15 cellular contexts compared by ENCODE assay signal in the genomic region with DNA sequence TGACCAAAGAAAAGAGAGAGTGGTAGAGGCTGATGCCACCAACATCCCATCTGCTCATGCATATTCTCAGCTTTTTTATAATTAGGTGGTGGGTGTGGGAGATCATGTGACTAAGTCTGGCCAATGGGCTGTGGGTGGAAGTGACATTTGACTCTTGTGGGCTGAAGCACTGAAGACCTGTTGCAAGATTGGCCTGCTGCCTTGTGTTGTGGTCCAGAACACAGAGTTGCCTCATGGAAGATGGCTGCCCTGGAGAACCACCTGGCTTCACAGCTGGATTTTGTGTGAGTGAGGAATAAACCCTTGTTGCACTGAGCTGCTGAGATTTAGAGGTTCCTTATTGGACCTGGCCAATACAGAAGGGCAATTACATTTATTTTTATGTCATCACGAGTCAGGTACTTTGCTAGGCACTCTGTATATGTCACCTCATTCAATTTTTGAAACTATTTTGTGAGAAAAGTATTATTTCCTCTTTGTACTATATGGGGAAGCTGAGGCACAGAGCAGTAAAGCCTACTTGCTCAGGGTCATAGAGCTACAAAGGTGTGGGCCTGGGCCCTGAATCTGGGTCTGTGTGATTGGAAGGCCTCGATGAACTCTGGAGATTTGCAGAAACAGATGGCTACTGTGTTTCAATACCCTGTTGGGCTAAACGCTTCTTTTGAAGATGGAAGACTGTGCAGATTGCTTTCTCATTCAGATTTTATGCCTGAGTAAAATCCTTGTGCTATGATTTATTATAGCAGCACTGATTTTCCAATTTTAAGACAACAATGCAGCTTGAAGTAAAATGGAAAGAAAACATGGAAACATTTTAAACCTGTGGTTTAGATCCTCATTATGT.
A peak's percentile ranks its signal among the peaks of the same experiment; 100 is the strongest.
DNase-seq lines count a peak whose midpoint lies in the region; ATAC-seq and TF ChIP-seq lines count a peak whose summit lies in the region.
"Had no signal": no experiment of that assay in that cellular context is flagged by ENCODE, and none has a peak within 500 bp of the region (broad histone marks: within the 10 kb centered on the region; RNA-seq: fewer than 3 reads in every experiment).

No MANE protein-coding gene starts in this region.

- peak; percentile 33 to 43 for ATAC-seq in stimulated activated naive B cell treated with anti-CD40 and anti-IgM and Interleukin-4, amounts not matched to agents 10 μg/mL and 1 μg/mL and 100 μg/mL, for 72 hours (replicated peaks)
- no peak for ATAC-seq in GM18511 (IDR thresholded peaks at IDR 0.05; ENCODE audit: unreplicated experiment)

- POLR2A ChIA-PET in MCF 10A (lab: Yijun Ruan, JAX) = no interaction called here

- dilution Hi-C loops in mammary epithelial cell (cut with HindIII; ENCODE audit: low sequenced_read_pairs) = no loop called here

- H4K91ac ChIP-seq in mesenchymal stem cell (ENCODE audit: low read length) = no peak overlapping the region

- H2BK12ac ChIP-seq in mesenchymal stem cell (ENCODE audit: low read length in 2 of 2) = no peak overlapping the region

- no peaks in the 10 kb centered on the region for H4K20me1 ChIP-seq in mammary epithelial cell (ENCODE audit: insufficient read depth, low read length)

- H3K79me1 ChIP-seq in mesenchymal stem cell (replicated peaks; ENCODE audit: low read length, poor library complexity, severe bottlenecking) = no peaks in the 10 kb centered on the region

- H3K14ac ChIP-seq in mesenchymal stem cell (ENCODE audit: low read length in 2 of 2) = no peak overlapping the region

- CTCF ChIA-PET in MCF 10A (lab: Yijun Ruan, JAX) = interaction anchor here (0.5 to 2.9 kb wide), 6 partner anchors 7 to 509 kb away, joined by 3 to 15 read pairs (median 3); no protein-coding TSS in a partner anchor
- CTCF ChIA-PET in mammary epithelial cell (lab: Charles Lee; ENCODE audit: low non-redundant PET) = no interaction called here

- H3K9me3 ChIP-seq in mammary epithelial cell (replicated peaks; ENCODE audit: insufficient read depth, low read length) (no peaks in the 10 kb centered on the region), endodermal cell (ENCODE audit: control insufficient read depth, low read length) (no peaks in the 10 kb centered on the region), mesenchymal stem cell (ENCODE audit: control insufficient read depth, low read length) (no peaks in the 10 kb centered on the region)
- H3K9me3 ChIP-seq: breast epithelium had no signal

- H3K36me3 ChIP-seq in mammary epithelial cell (ENCODE audit: insufficient read depth, low read length) = no peaks in the 10 kb centered on the region
- H3K36me3 ChIP-seq in endodermal cell (ENCODE audit: control insufficient read depth, insufficient read depth, low read length) = no peaks in the 10 kb centered on the region
- H3K36me3 ChIP-seq in mesenchymal stem cell (ENCODE audit: control insufficient read depth in 1 of 2, insufficient read depth in 2 of 2, low read depth in 1 of 2, low read length in 2 of 2) = no peaks in the 10 kb centered on the region
- H3K36me3 ChIP-seq: breast epithelium had no signal

- H3K18ac ChIP-seq in mesenchymal stem cell (ENCODE audit: low read depth in 1 of 2, low read length in 2 of 2) = no peak overlapping the region

- TF ChIP-seq CTCF in MCF 10A (IDR thresholded peaks at IDR 0.05; ENCODE audit: unreplicated experiment) (no peak), mammary epithelial cell (conservative IDR thresholded peaks at IDR 0.05 in 1 of 2, IDR thresholded peaks at IDR 0.05 in 1 of 2; ENCODE audit: extremely low read depth in 1 of 2, insufficient read depth in 1 of 2, low read depth in 1 of 2, low read length in 2 of 2) (no peak), endodermal cell (conservative IDR thresholded peaks at IDR 0.05) (no peak), osteocyte (IDR thresholded peaks at IDR 0.05) (no peak)

- no peak overlapping the region for H2AK5ac ChIP-seq in mesenchymal stem cell (ENCODE audit: low read length, severe bottlenecking)

- intact Hi-C loops in MCF 10A (cut with micrococcal nuclease) = no loop called here
- intact Hi-C loops in mammary epithelial cell (cut with micrococcal nuclease) = no loop called here

- no TSS peak for BruUV-seq in MCF 10A (replicated peaks; lab: Mats Ljungman, UMichigan)
- no TSS peak for BruUV-seq in mammary epithelial cell (replicated peaks; lab: Mats Ljungman, UMichigan)

- in situ Hi-C loops in mammary epithelial cell (cut with MboI; ENCODE audit: low sequenced_read_pairs in 2 of 2) = no loop called here

- WGBS in mammary epithelial cell (ENCODE audit: low coverage, missing lambda C conversion rate) = 88% methylated on average over 3 of the region's 3 CpGs
- WGBS in endodermal cell (ENCODE audit: insufficient coverage in 1 of 2, insufficient read length in 1 of 2), 2 experiments = 93% methylated on average over 3 of the region's 3 CpGs
- 88% methylated on average over 1 of the region's 3 CpGs for WGBS in mesenchymal stem cell

- H3K27me3 Mint-ChIP-seq in MCF 10A (ENCODE audit: insufficient read depth, unreplicated experiment) = no peaks in the 10 kb centered on the region
- H3K27me3 Mint-ChIP-seq in endodermal cell (ENCODE audit: insufficient read depth) = peaks cover 4% of the 10 kb centered on the region
- peaks cover 17 to 18% of the 10 kb centered on the region in 2 donors for H3K27me3 Mint-ChIP-seq in stimulated activated naive B cell treated with anti-CD40 and anti-IgM and Interleukin-4, amounts not matched to agents 10 μg/mL and 1 μg/mL and 100 μg/mL, for 72 hours
- peaks cover 18% of the 10 kb centered on the region for H3K27me3 Mint-ChIP-seq in osteocyte (ENCODE audit: unreplicated experiment)

- H3K36me3 Mint-ChIP-seq in MCF 10A (ENCODE audit: insufficient read depth, unreplicated experiment) = no peaks in the 10 kb centered on the region
- H3K36me3 Mint-ChIP-seq in endodermal cell (ENCODE audit: low read depth) = no peaks in the 10 kb centered on the region
- H3K36me3 Mint-ChIP-seq in stimulated activated naive B cell treated with anti-CD40 and anti-IgM and Interleukin-4, amounts not matched to agents 10 μg/mL and 1 μg/mL and 100 μg/mL, for 72 hours = no peaks in the 10 kb centered on the region
- H3K36me3 Mint-ChIP-seq in osteocyte (ENCODE audit: unreplicated experiment) = no peaks in the 10 kb centered on the region

- H2BK120ac ChIP-seq in mesenchymal stem cell (ENCODE audit: low read depth, low read length) = no peak overlapping the region

- H3K79me2 ChIP-seq in mammary epithelial cell (ENCODE audit: insufficient read depth, low read length) = no peaks in the 10 kb centered on the region

- no peak overlapping the region for H3K27ac ChIP-seq in mammary epithelial cell (ENCODE audit: insufficient read depth, low read depth, low read length)
- H3K27ac ChIP-seq in endodermal cell (ENCODE audit: low read depth, low read length) = no peak overlapping the region
- H3K27ac ChIP-seq in mesenchymal stem cell (ENCODE audit: low read length, poor library complexity, severe bottlenecking) = no peak overlapping the region
- H3K27ac ChIP-seq: breast epithelium had no signal

- H2AFZ ChIP-seq in mammary epithelial cell (ENCODE audit: low read depth, low read length) (no peak overlapping the region), mesenchymal stem cell (ENCODE audit: low read depth, low read length) (no peak overlapping the region)

- no peak overlapping the region for H2BK5ac ChIP-seq in mesenchymal stem cell (ENCODE audit: low read depth, low read length, poor library complexity, severe bottlenecking)

- no peak overlapping the region for H2BK15ac ChIP-seq in mesenchymal stem cell (ENCODE audit: low read depth, poor library complexity, severe bottlenecking)

- DNase-seq in MCF 10A (ENCODE audit: unreplicated experiment) (peak; percentile 47), mammary epithelial cell (no peak), NCI-H524 treated with DMSO at 0.1 percent for 48 hours (lab: John Stamatoyannopoulos, UW) (peak; percentile 71), endodermal cell (peak; percentile 51), osteocyte (ENCODE audit: extremely low spot score, unreplicated experiment) (no peak), mesenchymal stem cell (no peak)
- DNase-seq in stimulated activated naive B cell treated with anti-CD40 and anti-IgM and Interleukin-4, amounts not matched to agents 10 μg/mL and 1 μg/mL and 100 μg/mL, for 72 hours = no peak
- DNase-seq: ACHN; activated effector memory CD4-positive, alpha-beta T cell treated with anti-CD3 and anti-CD28 coated beads, Interleukin-2, amount 50 U/mL, for 16 hours; DMS79; stimulated activated CD8-positive, alpha-beta memory T cell treated with anti-CD3 and anti-CD28 coated beads, Interleukin-4, amount 100 ng/mL, for 48 hours had no signal

- peaks cover 28% of the 10 kb centered on the region for H3K4me1 ChIP-seq in mammary epithelial cell (ENCODE audit: insufficient read depth, low read length)
- H3K4me1 ChIP-seq in endodermal cell (ENCODE audit: control insufficient read depth, insufficient read depth, low read length) = no peaks in the 10 kb centered on the region
- peaks cover 10% of the 10 kb centered on the region for H3K4me1 ChIP-seq in mesenchymal stem cell (ENCODE audit: control insufficient read depth, insufficient read depth, low read depth, low read length)
- H3K4me1 ChIP-seq: breast epithelium had no signal

- H3K27ac Mint-ChIP-seq in MCF 10A (ENCODE audit: low read depth, unreplicated experiment) (no peak overlapping the region), endodermal cell (no peak overlapping the region), osteocyte (ENCODE audit: unreplicated experiment) (no peak overlapping the region)
- H3K27ac Mint-ChIP-seq in stimulated activated naive B cell treated with anti-CD40 and anti-IgM and Interleukin-4, amounts not matched to agents 10 μg/mL and 1 μg/mL and 100 μg/mL, for 72 hours = no peak overlapping the region
- H3K27ac Mint-ChIP-seq: IgD-negative memory B cell; T-helper 1 cell treated with Interleukin-12 subunit alpha and Interleukin-12 subunit beta and Interleukin-4 antibody, amounts not matched to agents 30 μg/mL and 1 μg/mL, for 36 hours had no signal

- no peaks in the 10 kb centered on the region for H3K27me3 ChIP-seq in mammary epithelial cell (ENCODE audit: insufficient read depth, low read length)
- no peaks in the 10 kb centered on the region for H3K27me3 ChIP-seq in endodermal cell (ENCODE audit: control insufficient read depth, insufficient read depth, low read length, poor library complexity, severe bottlenecking)
- peaks cover 0 to 11% of the 10 kb centered on the region in 2 experiments for H3K27me3 ChIP-seq in mesenchymal stem cell (ENCODE audit: control insufficient read depth in 1 of 2, insufficient read depth in 1 of 2, low read length in 2 of 2)
- H3K27me3 ChIP-seq: breast epithelium had no signal

- no peak overlapping the region for H3K9ac ChIP-seq in mammary epithelial cell (ENCODE audit: insufficient read depth, low read length)
- no peak overlapping the region for H3K9ac ChIP-seq in endodermal cell (ENCODE audit: extremely low read depth, low read length, poor library complexity, severe bottlenecking)
- no peak overlapping the region for H3K9ac ChIP-seq in mesenchymal stem cell (ENCODE audit: low read length)

- H3K23ac ChIP-seq in mesenchymal stem cell (ENCODE audit: low read length in 2 of 2) = no peak overlapping the region

- H3K4me3 ChIP-seq in mammary epithelial cell (replicated peaks in 1 of 3; ENCODE audit: insufficient read depth in 1 of 3, low read depth in 2 of 3, low read length in 3 of 3) (no peak overlapping the region), endodermal cell (ENCODE audit: low read length) (no peak overlapping the region), mesenchymal stem cell (ENCODE audit: insufficient read depth in 1 of 2, low read depth in 1 of 2, low read length in 2 of 2) (no peak overlapping the region)
- H3K4me3 ChIP-seq: breast epithelium had no signal

- no peak overlapping the region for H3K4me2 ChIP-seq in mammary epithelial cell (ENCODE audit: insufficient read depth, low read depth, low read length)
- H3K4me2 ChIP-seq in mesenchymal stem cell (ENCODE audit: low read length, poor library complexity, severe bottlenecking) = no peak overlapping the region

- no peak overlapping the region for H4K8ac ChIP-seq in mesenchymal stem cell (ENCODE audit: low read length)

- H3K4me1 Mint-ChIP-seq in MCF 10A (ENCODE audit: insufficient read depth, unreplicated experiment) = peaks cover 25% of the 10 kb centered on the region
- H3K4me1 Mint-ChIP-seq in endodermal cell = peaks cover 2% of the 10 kb centered on the region
- peaks cover 0 to 1% of the 10 kb centered on the region in 2 donors for H3K4me1 Mint-ChIP-seq in stimulated activated naive B cell treated with anti-CD40 and anti-IgM and Interleukin-4, amounts not matched to agents 10 μg/mL and 1 μg/mL and 100 μg/mL, for 72 hours
- H3K4me1 Mint-ChIP-seq in osteocyte (ENCODE audit: unreplicated experiment) = peaks cover 7% of the 10 kb centered on the region

- H3K4ac ChIP-seq in mesenchymal stem cell (ENCODE audit: low read depth in 1 of 2, low read length in 2 of 2) = no peak overlapping the region

- H3K9me3 Mint-ChIP-seq in MCF 10A (ENCODE audit: unreplicated experiment) = no peaks in the 10 kb centered on the region
- no peaks in the 10 kb centered on the region for H3K9me3 Mint-ChIP-seq in endodermal cell
- H3K9me3 Mint-ChIP-seq in stimulated activated naive B cell treated with anti-CD40 and anti-IgM and Interleukin-4, amounts not matched to agents 10 μg/mL and 1 μg/mL and 100 μg/mL, for 72 hours = no peaks in the 10 kb centered on the region
- H3K9me3 Mint-ChIP-seq in osteocyte (ENCODE audit: unreplicated experiment) = no peaks in the 10 kb centered on the region
- H3K9me3 Mint-ChIP-seq: IgD-negative memory B cell; T-helper 1 cell treated with Interleukin-12 subunit alpha and Interleukin-12 subunit beta and Interleukin-4 antibody, amounts not matched to agents 30 μg/mL and 1 μg/mL, for 36 hours had no signal

- H3K4me3 Mint-ChIP-seq in MCF 10A (ENCODE audit: unreplicated experiment) = no peak overlapping the region
- H3K4me3 Mint-ChIP-seq in endodermal cell = no peak overlapping the region
- no peak overlapping the region for H3K4me3 Mint-ChIP-seq in stimulated activated naive B cell treated with anti-CD40 and anti-IgM and Interleukin-4, amounts not matched to agents 10 μg/mL and 1 μg/mL and 100 μg/mL, for 72 hours
- no peak overlapping the region for H3K4me3 Mint-ChIP-seq in osteocyte (ENCODE audit: unreplicated experiment)
- H3K4me3 Mint-ChIP-seq: IgD-negative memory B cell; T-helper 1 cell treated with Interleukin-12 subunit alpha and Interleukin-12 subunit beta and Interleukin-4 antibody, amounts not matched to agents 30 μg/mL and 1 μg/mL, for 36 hours had no signal

Comparison
In these comparisons a context has a peak if more than half of its experiments do, and no peak if none do; other contexts are left out.
1. DNase-seq: peak in MCF 10A (single experiment), NCI-H524 treated with DMSO at 0.1 percent for 48 hours (single experiment) and endodermal cell (single experiment); none in mammary epithelial cell (single experiment), stimulated activated naive B cell treated with anti-CD40 and anti-IgM and Interleukin-4, amounts not matched to agents 10 μg/mL and 1 μg/mL and 100 μg/mL, for 72 hours (single experiment), osteocyte (single experiment) and mesenchymal stem cell (single experiment).